Comparison of ENCODE assay signal across 8 cellular contexts in genomic region chr2:47521666-47522285, GRCh38. TPM values are rescaled to one million over a fixed set of nuclear protein-coding genes. Genes with fewer than 3 reads are reported as not detected.
DNase-seq lines count a peak whose midpoint lies in the region; ATAC-seq and TF ChIP-seq lines count a peak whose summit lies in the region.

No MANE protein-coding gene starts in this region.

- no peaks in the 10 kb centered on the region for H3K9me3 Mint-ChIP-seq in stimulated activated naive CD8-positive, alpha-beta T cell treated with anti-CD3 and anti-CD28 coated beads, Interleukin-15, Interleukin-2, amounts not matched to agents 100 ng/mL and 50 ng/mL, for 24 hours
- no peaks in the 10 kb centered on the region for H3K9me3 Mint-ChIP-seq in activated CD8-positive, alpha-beta T cell treated with anti-CD3 and anti-CD28 coated beads for 36 hours
- H3K9me3 Mint-ChIP-seq in type B pancreatic cell, result no peaks in the 10 kb centered on the region

- POLR2A ChIA-PET in activated CD8-positive, alpha-beta T cell treated with anti-CD3 and anti-CD28 coated beads for 36 hours (lab: Charles Lee), result interaction anchor here (1.7 kb wide), 1 partner anchor 11 kb away, joined by 5 read pairs; no protein-coding TSS in a partner anchor

- intact Hi-C loops in activated CD8-positive, alpha-beta T cell treated with anti-CD3 and anti-CD28 coated beads for 36 hours (cut with micrococcal nuclease), result no loop called here

- CTCF ChIA-PET in activated CD8-positive, alpha-beta T cell treated with anti-CD3 and anti-CD28 coated beads for 36 hours (lab: Charles Lee), result interaction anchor here (0.6 to 1.6 kb wide), 4 partner anchors 9 to 582 kb away, joined by 3 read pairs; no protein-coding TSS in a partner anchor

- H3K4me3 Mint-ChIP-seq in stimulated activated naive CD8-positive, alpha-beta T cell treated with anti-CD3 and anti-CD28 coated beads, Interleukin-15, Interleukin-2, amounts not matched to agents 100 ng/mL and 50 ng/mL, for 24 hours, result peak overlapping the region; percentile 86
- peak overlapping the region; percentile 85 for H3K4me3 Mint-ChIP-seq in activated CD8-positive, alpha-beta T cell treated with anti-CD3 and anti-CD28 coated beads for 36 hours
- H3K4me3 Mint-ChIP-seq in type B pancreatic cell, result no peak overlapping the region

- DNase-seq in stimulated activated naive CD8-positive, alpha-beta T cell treated with anti-CD3 and anti-CD28 coated beads, Interleukin-15, Interleukin-2, amounts not matched to agents 100 U/mL and 50 U/mL, for 24 hours, result no peak
- no peak for DNase-seq in activated CD8-positive, alpha-beta T cell treated with anti-CD3 and anti-CD28 coated beads for 36 hours
- DNase-seq in hypothalamus (lab: John Stamatoyannopoulos, UW) (no peak), left lobe of liver (ENCODE audit: low spot score) (no peak), type B pancreatic cell (ENCODE audit: extremely low spot score, unreplicated experiment) (no peak)

- peak overlapping the region; percentile 42 for H3K27ac ChIP-seq in layer of hippocampus (ENCODE audit: low read depth, low read length)

- no peak for TF ChIP-seq CTCF in activated CD8-positive, alpha-beta T cell treated with anti-CD3 and anti-CD28 coated beads for 36 hours (IDR thresholded peaks at IDR 0.05)
- no peak for TF ChIP-seq CTCF in type B pancreatic cell (conservative IDR thresholded peaks at IDR 0.05)

- H3K27me3 ChIP-seq in layer of hippocampus (ENCODE audit: control insufficient read depth, insufficient read depth, low read length), result no peaks in the 10 kb centered on the region

- ATAC-seq in stimulated activated naive CD8-positive, alpha-beta T cell treated with anti-CD3 and anti-CD28 coated beads, Interleukin-15, Interleukin-2, amounts not matched to agents 100 U/mL and 50 U/mL, for 24 hours, result no peak
- ATAC-seq in activated CD8-positive, alpha-beta T cell treated with anti-CD3 and anti-CD28 coated beads for 36 hours, result no peak
- ATAC-seq in left lobe of liver, result no peak
- ATAC-seq in HG03135 (IDR thresholded peaks at IDR 0.05; ENCODE audit: unreplicated experiment), result no peak

- H3K27ac Mint-ChIP-seq in stimulated activated naive CD8-positive, alpha-beta T cell treated with anti-CD3 and anti-CD28 coated beads, Interleukin-15, Interleukin-2, amounts not matched to agents 100 ng/mL and 50 ng/mL, for 24 hours, result no peak overlapping the region
- peak overlapping the region; percentile 93 for H3K27ac Mint-ChIP-seq in activated CD8-positive, alpha-beta T cell treated with anti-CD3 and anti-CD28 coated beads for 36 hours
- no peak overlapping the region for H3K27ac Mint-ChIP-seq in type B pancreatic cell

- H3K36me3 Mint-ChIP-seq in stimulated activated naive CD8-positive, alpha-beta T cell treated with anti-CD3 and anti-CD28 coated beads, Interleukin-15, Interleukin-2, amounts not matched to agents 100 ng/mL and 50 ng/mL, for 24 hours (ENCODE audit: low read depth), result no peaks in the 10 kb centered on the region
- H3K36me3 Mint-ChIP-seq in activated CD8-positive, alpha-beta T cell treated with anti-CD3 and anti-CD28 coated beads for 36 hours (ENCODE audit: low read depth), result peaks cover 3% of the 10 kb centered on the region
- no peaks in the 10 kb centered on the region for H3K36me3 Mint-ChIP-seq in type B pancreatic cell

- H3K27me3 Mint-ChIP-seq in stimulated activated naive CD8-positive, alpha-beta T cell treated with anti-CD3 and anti-CD28 coated beads, Interleukin-15, Interleukin-2, amounts not matched to agents 100 ng/mL and 50 ng/mL, for 24 hours, result no peaks in the 10 kb centered on the region
- H3K27me3 Mint-ChIP-seq in activated CD8-positive, alpha-beta T cell treated with anti-CD3 and anti-CD28 coated beads for 36 hours, result no peaks in the 10 kb centered on the region
- H3K27me3 Mint-ChIP-seq in type B pancreatic cell, result no peaks in the 10 kb centered on the region

- H3K4me1 Mint-ChIP-seq in stimulated activated naive CD8-positive, alpha-beta T cell treated with anti-CD3 and anti-CD28 coated beads, Interleukin-15, Interleukin-2, amounts not matched to agents 100 ng/mL and 50 ng/mL, for 24 hours (ENCODE audit: low read depth), result peaks cover 16% of the 10 kb centered on the region
- peaks cover 18% of the 10 kb centered on the region for H3K4me1 Mint-ChIP-seq in activated CD8-positive, alpha-beta T cell treated with anti-CD3 and anti-CD28 coated beads for 36 hours (ENCODE audit: low read depth)
- no peaks in the 10 kb centered on the region for H3K4me1 Mint-ChIP-seq in type B pancreatic cell (ENCODE audit: unreplicated experiment)

RNA-seq across cellular contexts. Expression of gene KCNK12, which starts 49.0 kb away (rescaled TPM):
- under 1 TPM; 0.45 to 0.54 TPM for total RNA-seq in activated CD8-positive, alpha-beta T cell treated with anti-CD3 and anti-CD28 coated beads for 36 hours
- total RNA-seq in left lobe of liver (not detected), type B pancreatic cell (ENCODE audit: low replicate concordance) (0.53 and 1.5 TPM in 2 replicates)
